In genomic region chr18:46393230-46393629, GRCh38 we compare ENCODE assay signal across 12 cellular contexts.
A peak's percentile ranks its signal among the peaks of the same experiment; 100 is the strongest.
DNase-seq lines count a peak whose midpoint lies in the region; ATAC-seq and TF ChIP-seq lines count a peak whose summit lies in the region.
"Had no signal": no experiment of that assay in that cellular context is flagged by ENCODE, and none has a peak within 500 bp of the region (broad histone marks: within the 10 kb centered on the region; RNA-seq: fewer than 3 reads in every experiment).

No MANE protein-coding gene starts in this region.

- ATAC-seq in GM18517 (IDR thresholded peaks at IDR 0.05; ENCODE audit: unreplicated experiment) = no peak
- ATAC-seq in lower lobe of right lung = no peak
- ATAC-seq: stimulated activated memory B cell treated with anti-CD40 and anti-IgM and Interleukin-4, amounts not matched to agents 10 μg/mL and 1 μg/mL and 100 μg/mL, for 72 hours had no signal

- WGBS in hepatocyte (ENCODE audit: low lambda C conversion rate, missing lambda C conversion rate) = 53% methylated on average over 8 of the region's 8 CpGs

- in situ Hi-C loops in SK-MEL-5 (cut with HindIII; ENCODE audit: low pct_unique_long_range_greater_than_20kb, low sequenced_read_pairs) = no loop called here

- H3K36me3 ChIP-seq in hepatocyte (replicated peaks; ENCODE audit: insufficient read depth, low read depth) (no peaks in the 10 kb centered on the region), lower lobe of right lung (no peaks in the 10 kb centered on the region)
- H3K36me3 ChIP-seq: heart left ventricle had no signal

- H2AFZ ChIP-seq in hepatocyte = no peak overlapping the region

- DNase-seq in AG09309 (ENCODE audit: low read depth) = no peak
- DNase-seq in SK-MEL-5 (ENCODE audit: low read depth, low spot score) = peak; percentile 40
- DNase-seq in hepatocyte (ENCODE audit: low spot score) = no peak
- DNase-seq in NCI-H128 (lab: John Stamatoyannopoulos, UW; ENCODE audit: unreplicated experiment) = no peak
- DNase-seq in dedifferentiated amniotic fluid mesenchymal stem cell (ENCODE audit: extremely low spot score) = no peak
- DNase-seq in lower lobe of right lung = no peak
- DNase-seq: CD4-positive, alpha-beta memory T cell; heart left ventricle; stimulated activated CD4-positive, alpha-beta T cell treated with anti-CD3 and anti-CD28 coated beads, Interleukin-1b, Interleukin-23, amount 100 ng/mL, for 48 hours had no signal

- H3K9me2 ChIP-seq in hepatocyte (replicated peaks; ENCODE audit: insufficient read depth) = no peaks in the 10 kb centered on the region

- H3K79me2 ChIP-seq in hepatocyte = no peaks in the 10 kb centered on the region

- H3K4me3 ChIP-seq in AG09309 (ENCODE audit: control insufficient read depth, low read depth, low read length) (no peak overlapping the region), GM12875 (ENCODE audit: low read depth, low read length) (no peak overlapping the region), hepatocyte (no peak overlapping the region), lower lobe of right lung (no peak overlapping the region)
- H3K4me3 ChIP-seq: heart left ventricle had no signal

- no peak overlapping the region for H3K4me2 ChIP-seq in hepatocyte

- H3K27me3 ChIP-seq in hepatocyte (no peaks in the 10 kb centered on the region), lower lobe of right lung (ENCODE audit: low read depth) (no peaks in the 10 kb centered on the region)
- H3K27me3 ChIP-seq: heart left ventricle had no signal

- H3K4me1 ChIP-seq in hepatocyte (ENCODE audit: insufficient read depth) = no peaks in the 10 kb centered on the region
- no peaks in the 10 kb centered on the region for H3K4me1 ChIP-seq in lower lobe of right lung

- TF ChIP-seq CTCF in AG09309 (IDR thresholded peaks at IDR 0.05; ENCODE audit: control insufficient read depth, insufficient read depth, low read depth, low read length, missing control alignments) (peak; percentile 8), GM12875 (IDR thresholded peaks at IDR 0.05; ENCODE audit: borderline replicate concordance, insufficient read depth, low read depth, low read length) (0 out of 2 replicates have a peak, but pooled peaks have one; percentile 33), hepatocyte (IDR thresholded peaks at IDR 0.05; ENCODE audit: poor library complexity) (peak; percentile 13), lower lobe of right lung (IDR thresholded peaks at IDR 0.05) (no peak)

- H3K27ac ChIP-seq in hepatocyte = no peak overlapping the region
- no peak overlapping the region for H3K27ac ChIP-seq in lower lobe of right lung
- H3K27ac ChIP-seq: heart left ventricle had no signal

- intact Hi-C loops in lower lobe of right lung (cut with DNase I) = no loop called here

- no peaks in the 10 kb centered on the region for H3K9me3 ChIP-seq in hepatocyte (ENCODE audit: low read depth)
- no peaks in the 10 kb centered on the region for H3K9me3 ChIP-seq in lower lobe of right lung
- H3K9me3 ChIP-seq: heart left ventricle had no signal

- H4K20me1 ChIP-seq in hepatocyte (ENCODE audit: insufficient read depth, poor library complexity, severe bottlenecking) = no peaks in the 10 kb centered on the region
